8 cellular contexts compared by ENCODE assay signal in genomic region chr17:51166987-51167931, GRCh38. TPM values are rescaled to one million over a fixed set of nuclear protein-coding genes. Genes with fewer than 3 reads are reported as not detected.
DNase-seq lines count a peak whose midpoint lies in the region; ATAC-seq, FAIRE-seq and TF ChIP-seq lines count a peak whose summit lies in the region.

No MANE protein-coding gene starts in this region.

- POLR2A ChIA-PET in A549 (lab: Yijun Ruan, JAX), result interaction anchor here (2.0 kb wide), 1 partner anchor 14 kb away, joined by 10 read pairs; the partner anchor contains the start of gene NME1

- ATAC-seq in A549 (peak; percentile 40 to 67), HG03039 (IDR thresholded peaks at IDR 0.05; ENCODE audit: unreplicated experiment) (peak; percentile 43)

- H3K27ac ChIP-seq in A549 (peak overlapping the region; percentile 94), ectodermal cell (ENCODE audit: insufficient read depth, low read depth, low read length, poor library complexity, severe bottlenecking) (no peak overlapping the region), mesodermal cell (ENCODE audit: low read depth, low read length, severe bottlenecking) (peak overlapping the region; percentile 84)

- peak in 1 of 2 experiments; percentile 31; a peak in 1 of 5 replicates for TF ChIP-seq RAD21 in A549 (conservative IDR thresholded peaks at IDR 0.05 in 1 of 2, IDR thresholded peaks at IDR 0.05 in 1 of 2)

- no peak for TF ChIP-seq EP300 in A549 (IDR thresholded peaks at IDR 0.05)

- FAIRE-seq in A549 (lab: Jason Lieb, UNC) (no peak), GM18507 (lab: Jason Lieb, UNC) (peak; percentile 50)

- CTCF ChIA-PET in A549 (lab: Yijun Ruan, JAX), result interaction anchor here (0.7 to 3.3 kb wide), 6 partner anchors 11 to 674 kb away, joined by 3 to 20 read pairs (median 5); partner anchors contain the start of gene SPAG9

- 9% methylated on average over 42 of the region's 42 CpGs for WGBS in A549 (ENCODE audit: missing lambda C conversion rate)
- 15% methylated on average over 42 of the region's 42 CpGs for WGBS in ectodermal cell, 2 experiments
- WGBS in mesodermal cell (ENCODE audit: insufficient coverage in 2 of 2), 2 experiments, result 3 to 8% methylated on average over 24 to 26 of the region's 42 CpGs

- no peaks in the 10 kb centered on the region for H3K27me3 ChIP-seq in ectodermal cell (ENCODE audit: control insufficient read depth, insufficient read depth, low read length, poor library complexity, severe bottlenecking)

- H3K4me3 ChIP-seq in A549, result peak overlapping the region; percentile 88
- peak overlapping the region; percentile 81 for H3K4me3 ChIP-seq in ectodermal cell (ENCODE audit: insufficient read depth, low read depth, low read length)
- peak overlapping the region; percentile 79 for H3K4me3 ChIP-seq in mesodermal cell (ENCODE audit: extremely low read depth, insufficient read depth, low read length, poor library complexity, severe bottlenecking)

- peak; percentile 86 for TF ChIP-seq CTCF in A549 (IDR thresholded peaks at IDR 0.05)

- TF ChIP-seq POLR2A in A549 (IDR thresholded peaks at IDR 0.05; ENCODE audit: low read length), result no peak

- H3K9me3 ChIP-seq in A549 (no peaks in the 10 kb centered on the region), ectodermal cell (ENCODE audit: control insufficient read depth, low read length) (no peaks in the 10 kb centered on the region), mesodermal cell (ENCODE audit: control insufficient read depth, low read length) (no peaks in the 10 kb centered on the region)

- H3K4me2 ChIP-seq in A549, result peak overlapping the region; percentile 96

- H3K36me3 ChIP-seq in ectodermal cell (ENCODE audit: control insufficient read depth, insufficient read depth, low read length) (peaks cover 10% of the 10 kb centered on the region), mesodermal cell (ENCODE audit: control insufficient read depth, insufficient read depth, low read length) (peaks cover 57% of the 10 kb centered on the region)

- H3K4me1 ChIP-seq in A549 (peaks cover 21% of the 10 kb centered on the region), ectodermal cell (ENCODE audit: control insufficient read depth, insufficient read depth, low read length) (peaks cover 6% of the 10 kb centered on the region), mesodermal cell (ENCODE audit: control insufficient read depth, insufficient read depth, low read length, poor library complexity, severe bottlenecking) (no peaks in the 10 kb centered on the region)

- DNase-seq in A549 (ENCODE audit: low read depth in 1 of 2, low spot score in 1 of 2), result peak; percentile 62 to 95
- peak; percentile 73 for DNase-seq in GM18507 (ENCODE audit: extremely low spot score, insufficient read length, low read depth)
- DNase-seq in NCI-H446 treated with DMSO at 0.1 percent for 48 hours (lab: John Stamatoyannopoulos, UW), result peak; percentile 3
- peak; percentile 57 for DNase-seq in activated CD4-positive, alpha-beta T cell treated with anti-CD3 and anti-CD28 coated beads, Interleukin-2, amount 50 U/mL, for 1 hour
- DNase-seq in stimulated activated CD8-positive, alpha-beta memory T cell treated with anti-CD3 and anti-CD28 coated beads, Interleukin-2, amount 100 ng/mL, for 1 hour (ENCODE audit: low read depth in 2 of 2), result peak; percentile 28 to 39

TF ChIP-seq in A549, 52 proteins besides CTCF, POLR2A, EP300 and RAD21:
- peak; percentile 1; the same call in 1 of the 2 replicates for TF ChIP-seq HOXB5 (CRISPR knock-in tag; IDR thresholded peaks at IDR 0.05)
- TF ChIP-seq TFCP2L1 (CRISPR knock-in tag; IDR thresholded peaks at IDR 0.05), result peak; percentile 74; the same call in 1 of the 2 replicates
- TF ChIP-seq BHLHE40 (IDR thresholded peaks at IDR 0.05; ENCODE audit: low read depth, low read length), result 0 out of 2 replicates have a peak, but pooled peaks have one; percentile 4
- TF ChIP-seq POLR2AphosphoS2 (conservative IDR thresholded peaks at IDR 0.05; ENCODE audit: low read length), result no peak
- peak; percentile 48; the same call in 2 of the 3 replicates for TF ChIP-seq SMC3 (IDR thresholded peaks at IDR 0.05)

RNA-seq across cellular contexts. Expression of gene NME2, which starts 1.0 kb away (rescaled TPM):
- 1,425 and 1,432 TPM in 2 replicates for polyA plus RNA-seq in A549 (2011; rRNA removed)
- 2,246 and 2,361 TPM in 2 replicates for polyA plus RNA-seq in A549 (2012; cell fraction: cytosol; rRNA removed)
- 927 and 1,022 TPM in 2 replicates for polyA plus RNA-seq in A549 (2012; cell fraction: nucleus; rRNA removed)
- 1,828 to 1,901 TPM (median 1,862 TPM) in 3 replicates for polyA plus RNA-seq in A549 (2017; fragmentation: RNase III; extraction: RNeasy Plus Mini Kit Qiagen cat#74134 plus additional on column Dnase treatment)
- polyA minus RNA-seq in A549 (2011; rRNA and poly(A)+ RNA removed), result 213 and 275 TPM in 2 replicates
- 472 TPM for polyA plus RNA-seq in ectodermal cell (2013, experiment 1 of 4)
- polyA plus RNA-seq in ectodermal cell (2013, experiment 2 of 4), result 435 TPM
- polyA plus RNA-seq in ectodermal cell (2013, experiment 3 of 4), result 375 TPM
- polyA plus RNA-seq in ectodermal cell (2013, experiment 4 of 4), result 396 TPM
- 536 TPM for polyA plus RNA-seq in mesodermal cell (2013, experiment 1 of 2)
- 460 TPM for polyA plus RNA-seq in mesodermal cell (2013, experiment 2 of 2)

RNA-seq across cellular contexts. Expression of gene NME1, which starts 13.9 kb away (rescaled TPM):
- polyA plus RNA-seq in A549 (2011; rRNA removed) (639 and 782 TPM in 2 replicates), A549 (2017; fragmentation: RNase III; extraction: RNeasy Plus Mini Kit Qiagen cat#74134 plus additional on column Dnase treatment) (527 to 621 TPM (median 542 TPM) in 3 replicates)
- polyA plus RNA-seq in A549 (2012; cell fraction: cytosol; rRNA removed), result 863 and 1,135 TPM in 2 replicates
- 426 and 549 TPM in 2 replicates for polyA plus RNA-seq in A549 (2012; cell fraction: nucleus; rRNA removed)
- polyA minus RNA-seq in A549 (2011; rRNA and poly(A)+ RNA removed), result 127 and 140 TPM in 2 replicates
- polyA plus RNA-seq in ectodermal cell (2013, experiment 1 of 4), result 158 TPM
- polyA plus RNA-seq in ectodermal cell (2013, experiment 2 of 4), result 117 TPM
- 95.7 TPM for polyA plus RNA-seq in ectodermal cell (2013, experiment 3 of 4)
- 98.6 TPM for polyA plus RNA-seq in ectodermal cell (2013, experiment 4 of 4)
- 161 TPM for polyA plus RNA-seq in mesodermal cell (2013, experiment 1 of 2)
- 138 TPM for polyA plus RNA-seq in mesodermal cell (2013, experiment 2 of 2)

RNA-seq across cellular contexts. Expression of gene SPAG9, which starts 46.6 kb away (rescaled TPM):
- polyA plus RNA-seq in A549 (2011; rRNA removed) (69.6 and 71.1 TPM in 2 replicates), A549 (2017; fragmentation: RNase III; extraction: RNeasy Plus Mini Kit Qiagen cat#74134 plus additional on column Dnase treatment) (60.5 to 72.2 TPM (median 69.0 TPM) in 3 replicates)
- polyA plus RNA-seq in A549 (2012; cell fraction: cytosol; rRNA removed), result 18.5 and 19.6 TPM in 2 replicates
- 24.3 and 37.8 TPM in 2 replicates for polyA plus RNA-seq in A549 (2012; cell fraction: nucleus; rRNA removed)
- polyA minus RNA-seq in A549 (2011; rRNA and poly(A)+ RNA removed), result 90.7 and 94.9 TPM in 2 replicates
- polyA plus RNA-seq in ectodermal cell (2013, experiment 1 of 4), result 82.7 TPM
- polyA plus RNA-seq in ectodermal cell (2013, experiment 2 of 4), result 87.8 TPM
- polyA plus RNA-seq in ectodermal cell (2013, experiment 3 of 4), result 75.0 TPM
- polyA plus RNA-seq in ectodermal cell (2013, experiment 4 of 4), result 98.5 TPM
- 69.2 TPM for polyA plus RNA-seq in mesodermal cell (2013, experiment 1 of 2)
- 78.5 TPM for polyA plus RNA-seq in mesodermal cell (2013, experiment 2 of 2)

Comparison
In these comparisons a context has a peak if more than half of its experiments do, and no peak if none do; other contexts are left out.
1. DNase-seq: peak in every context shown above with its lines; median percentile 78 in A549; 73 in GM18507; 57 in activated CD4-positive, alpha-beta T cell treated with anti-CD3 and anti-CD28 coated beads, Interleukin-2, amount 50 U/mL, for 1 hour; 34 in stimulated activated CD8-positive, alpha-beta memory T cell treated with anti-CD3 and anti-CD28 coated beads, Interleukin-2, amount 100 ng/mL, for 1 hour; 3 in NCI-H446 treated with DMSO at 0.1 percent for 48 hours.